9 cellular contexts compared by ENCODE assay signal in genomic region chr10:79116801-79117723, GRCh38. TPM values are rescaled to one million over a fixed set of nuclear protein-coding genes. Genes with fewer than 3 reads are reported as not detected.
DNase-seq lines count a peak whose midpoint lies in the region; ATAC-seq, FAIRE-seq and TF ChIP-seq lines count a peak whose summit lies in the region.
"Had no signal": no experiment of that assay in that cellular context is flagged by ENCODE, and none has a peak within 500 bp of the region (broad histone marks: within the 10 kb centered on the region; RNA-seq: fewer than 3 reads in every experiment).

No MANE protein-coding gene starts in this region.

- no peak overlapping the region for H2AFZ ChIP-seq in Karpas-422 (ENCODE audit: low read length)

- no peaks in the 10 kb centered on the region for H3K4me1 ChIP-seq in Karpas-422 (ENCODE audit: low read length)

- H3K27me3 ChIP-seq in MG63, result no peaks in the 10 kb centered on the region
- H3K27me3 ChIP-seq in Karpas-422 (ENCODE audit: low read length), result no peaks in the 10 kb centered on the region

- H3K4me3 ChIP-seq in MG63 (no peak overlapping the region), Karpas-422 (ENCODE audit: low read length) (no peak overlapping the region)

- POLR2A ChIA-PET in GM10248 (lab: Yijun Ruan, JAX), result no interaction called here

- H3K4me2 ChIP-seq in Karpas-422 (ENCODE audit: low read depth, low read length, poor library complexity, severe bottlenecking), result no peak overlapping the region

- peak; percentile 82 for ATAC-seq in GM21619 (IDR thresholded peaks at IDR 0.05; ENCODE audit: unreplicated experiment)

- no peaks in the 10 kb centered on the region for H3K79me2 ChIP-seq in Karpas-422 (ENCODE audit: low read length)

- no peak overlapping the region for H3K27ac ChIP-seq in Karpas-422 (ENCODE audit: low read length)

- H3K9me2 ChIP-seq in Karpas-422 (replicated peaks; ENCODE audit: insufficient read depth, low read length), result no peaks in the 10 kb centered on the region

- H3K36me3 ChIP-seq in MG63 (peaks cover 80% of the 10 kb centered on the region), Karpas-422 (ENCODE audit: insufficient read depth, low read length) (no peaks in the 10 kb centered on the region)

- H3K9ac ChIP-seq in Karpas-422 (ENCODE audit: low read length), result no peak overlapping the region

- DNase-seq in GM10248 (ENCODE audit: extremely low spot score), result peak; percentile 75
- DNase-seq in MG63, result peak; percentile 63
- no peak for DNase-seq in Karpas-422
- no peak for DNase-seq in NOMO-1 treated with DMSO at 0.1 percent for 48 hours (lab: John Stamatoyannopoulos, UW; ENCODE audit: unreplicated experiment)
- DNase-seq in activated CD8-positive, alpha-beta memory T cell treated with anti-CD3 and anti-CD28 coated beads, Interleukin-2, amount 50 U/mL, for 4 hours, result no peak
- no peak for DNase-seq in cortex of kidney (lab: John Stamatoyannopoulos, UW)
- DNase-seq: naive B cell had no signal

- peak; percentile 60 for FAIRE-seq in islet of Langerhans (lab: Jason Lieb, UNC)

- no peaks in the 10 kb centered on the region for H3K9me3 ChIP-seq in MG63
- no peaks in the 10 kb centered on the region for H3K9me3 ChIP-seq in Karpas-422 (ENCODE audit: low read length)

- no peak for TF ChIP-seq CTCF in GM10248 (IDR thresholded peaks at IDR 0.05; ENCODE audit: control extremely low read depth, extremely low read depth, low read depth, missing control alignments)

- CTCF ChIA-PET in GM10248 (lab: Yijun Ruan, JAX), result interaction anchor here (3.1 kb wide), 1 partner anchor 12 kb away, joined by 10 read pairs; no protein-coding TSS in a partner anchor

- peaks cover 27% of the 10 kb centered on the region for H4K20me1 ChIP-seq in Karpas-422 (ENCODE audit: insufficient read depth, low read depth, low read length)

RNA-seq across cellular contexts. Expression of gene ZMIZ1, which starts 48.3 kb away (rescaled TPM):
- total RNA-seq in MG63 (2014; rRNA removed; shearing (Covaris generic); ENCODE audit: low replicate concordance), result 9.5 and 22.4 TPM in 2 replicates
- 63.0 and 73.1 TPM in 2 replicates for total RNA-seq in Karpas-422 (2014; rRNA removed; shearing (Covaris generic); ENCODE audit: low replicate concordance)

Comparison
In these comparisons a context has a peak if more than half of its experiments do, and no peak if none do; other contexts are left out.
1. DNase-seq: peak in GM10248 (single experiment) and MG63 (single experiment); none in Karpas-422 (single experiment), NOMO-1 treated with DMSO at 0.1 percent for 48 hours (single experiment), activated CD8-positive, alpha-beta memory T cell treated with anti-CD3 and anti-CD28 coated beads, Interleukin-2, amount 50 U/mL, for 4 hours (single experiment) and cortex of kidney (single experiment).